In the genomic region with DNA sequence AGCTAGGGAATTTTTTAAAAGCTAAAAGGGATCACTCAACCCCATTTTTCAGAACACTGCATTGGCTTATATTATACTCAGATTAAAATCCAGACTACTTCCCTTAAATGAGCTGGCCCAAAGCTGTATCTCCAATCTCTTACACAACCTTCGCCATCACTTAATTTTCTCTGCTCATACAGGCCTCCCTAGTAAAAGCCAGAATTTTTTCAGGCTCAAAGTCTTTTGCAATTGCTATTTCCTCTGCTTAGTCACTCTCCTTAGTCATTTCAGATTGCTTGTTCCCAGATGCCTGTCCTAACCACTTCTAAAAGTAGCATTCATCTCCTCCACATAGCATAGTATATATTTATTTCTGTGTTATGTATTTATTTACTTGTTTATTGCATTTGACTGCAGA, we compare ENCODE assay signal across 15 cellular contexts.
DNase-seq lines count a peak whose midpoint lies in the region; ATAC-seq and TF ChIP-seq lines count a peak whose summit lies in the region.
"Had no signal": no experiment of that assay in that cellular context is flagged by ENCODE, and none has a peak within 500 bp of the region (broad histone marks: within the 10 kb centered on the region; RNA-seq: fewer than 3 reads in every experiment).

No MANE protein-coding gene starts in this region.

- TF ChIP-seq CTCF in AG10803 (conservative IDR thresholded peaks at IDR 0.05; ENCODE audit: low read length) (no peak), astrocyte of the spinal cord (IDR thresholded peaks at IDR 0.05; ENCODE audit: low read depth, low read length) (no peak), kidney epithelial cell (IDR thresholded peaks at IDR 0.05; ENCODE audit: insufficient read depth, low read length, poor library complexity, severe bottlenecking) (no peak)

- DNase-seq in AG10803 (ENCODE audit: low read depth) (peak; percentile 82), M059J (ENCODE audit: low read depth) (peak; percentile 2), astrocyte of the spinal cord (ENCODE audit: low read depth, low spot score) (peak; percentile 76), kidney epithelial cell (ENCODE audit: low read depth) (peak; percentile 31), Right ventricle myocardium superior (no peak), DMS53 treated with DMSO at 0.1 percent for 48 hours (lab: John Stamatoyannopoulos, UW; ENCODE audit: unreplicated experiment) (no peak)
- no peak for DNase-seq in activated CD4-positive, alpha-beta T cell treated with anti-CD3 and anti-CD28 coated beads for 48 hours
- DNase-seq: amygdala, C1 segment of cervical spinal cord, H7, islet precursor cell, stomach had no signal

- H3K4me3 ChIP-seq in AG10803 (ENCODE audit: low read length) (no peak overlapping the region), astrocyte of the spinal cord (ENCODE audit: low read depth, low read length) (no peak overlapping the region), kidney epithelial cell (ENCODE audit: low read depth, low read length) (no peak overlapping the region)
- H3K4me3 ChIP-seq: stomach had no signal

- H3K27me3 Mint-ChIP-seq in stimulated activated memory B cell treated with anti-CD40 and anti-IgM and Interleukin-4, amounts not matched to agents 10 μg/mL and 1 μg/mL and 100 μg/mL, for 72 hours = no peaks in the 10 kb centered on the region

- no peaks in the 10 kb centered on the region for H3K36me3 Mint-ChIP-seq in stimulated activated memory B cell treated with anti-CD40 and anti-IgM and Interleukin-4, amounts not matched to agents 10 μg/mL and 1 μg/mL and 100 μg/mL, for 72 hours

- no peaks in the 10 kb centered on the region for H3K36me3 ChIP-seq in kidney epithelial cell (ENCODE audit: control insufficient read depth, insufficient read depth, low read length)
- H3K36me3 ChIP-seq: stomach had no signal

- no peak overlapping the region for H3K4me3 Mint-ChIP-seq in stimulated activated memory B cell treated with anti-CD40 and anti-IgM and Interleukin-4, amounts not matched to agents 10 μg/mL and 1 μg/mL and 100 μg/mL, for 72 hours
- H3K4me3 Mint-ChIP-seq: neural crest cell; T-helper 1 cell treated with Interleukin-12 subunit alpha and Interleukin-12 subunit beta and Interleukin-4 antibody, amounts not matched to agents 30 μg/mL and 1 μg/mL, for 36 hours had no signal

- no peak for ATAC-seq in stimulated activated memory B cell treated with anti-CD40 and anti-IgM and Interleukin-4, amounts not matched to agents 10 μg/mL and 1 μg/mL and 100 μg/mL, for 72 hours
- ATAC-seq in Right ventricle myocardium superior (ENCODE audit: poor library complexity) = no peak

- peaks cover 6% of the 10 kb centered on the region for H3K9me3 Mint-ChIP-seq in stimulated activated memory B cell treated with anti-CD40 and anti-IgM and Interleukin-4, amounts not matched to agents 10 μg/mL and 1 μg/mL and 100 μg/mL, for 72 hours

- in situ Hi-C loops in astrocyte of the spinal cord (cut with HindIII; ENCODE audit: low sequenced_read_pairs) = no loop called here

- no peak overlapping the region for H3K27ac Mint-ChIP-seq in stimulated activated memory B cell treated with anti-CD40 and anti-IgM and Interleukin-4, amounts not matched to agents 10 μg/mL and 1 μg/mL and 100 μg/mL, for 72 hours
- H3K27ac Mint-ChIP-seq: T-helper 1 cell treated with Interleukin-12 subunit alpha and Interleukin-12 subunit beta and Interleukin-4 antibody, amounts not matched to agents 30 μg/mL and 1 μg/mL, for 36 hours had no signal

- intact Hi-C loops in Right ventricle myocardium superior (cut with DNase I) = no loop called here

- H3K4me1 Mint-ChIP-seq in stimulated activated memory B cell treated with anti-CD40 and anti-IgM and Interleukin-4, amounts not matched to agents 10 μg/mL and 1 μg/mL and 100 μg/mL, for 72 hours = no peaks in the 10 kb centered on the region

- H3K27me3 ChIP-seq in kidney epithelial cell (ENCODE audit: control insufficient read depth, insufficient read depth, low read length) = no peaks in the 10 kb centered on the region
- H3K27me3 ChIP-seq: stomach had no signal

Comparison
In these comparisons a context has a peak if more than half of its experiments do, and no peak if none do; other contexts are left out.
1. DNase-seq: peak in AG10803 (single experiment), M059J (single experiment), astrocyte of the spinal cord (single experiment) and kidney epithelial cell (single experiment); none in Right ventricle myocardium superior (single experiment), activated CD4-positive, alpha-beta T cell treated with anti-CD3 and anti-CD28 coated beads for 48 hours (single experiment) and DMS53 treated with DMSO at 0.1 percent for 48 hours (single experiment).